In the genomic region with DNA sequence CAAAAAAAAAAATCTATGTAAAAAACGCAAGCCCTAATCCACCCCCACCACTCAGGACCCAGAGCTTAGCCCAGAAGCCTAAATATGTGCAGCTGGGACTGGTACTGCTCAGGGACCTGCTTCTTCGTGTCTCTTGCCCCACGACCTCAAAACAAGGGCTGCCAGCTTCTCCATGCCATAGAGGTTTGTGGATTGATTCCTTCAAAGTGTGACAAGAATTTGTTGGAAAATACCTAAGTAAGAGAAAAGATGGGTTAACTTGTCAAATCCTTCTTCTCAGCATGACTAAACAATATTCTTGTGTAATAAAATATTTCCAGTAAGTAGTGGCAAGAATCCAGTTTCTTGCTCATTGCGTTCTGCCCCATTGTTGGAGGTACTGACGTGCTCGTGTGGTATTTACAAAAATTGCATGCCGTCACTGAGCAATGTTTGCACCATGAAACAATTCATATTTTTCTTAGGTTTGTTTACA, we compare ENCODE assay signal across 19 cellular contexts. TPM values are rescaled to one million over a fixed set of nuclear protein-coding genes. Genes with fewer than 3 reads are reported as not detected.
DNase-seq lines count a peak whose midpoint lies in the region; ATAC-seq and TF ChIP-seq lines count a peak whose summit lies in the region.
"Had no signal": no experiment of that assay in that cellular context is flagged by ENCODE, and none has a peak within 500 bp of the region (broad histone marks: within the 10 kb centered on the region; RNA-seq: fewer than 3 reads in every experiment).

No MANE protein-coding gene starts in this region.

- H3K4me1 Mint-ChIP-seq in stimulated activated memory B cell treated with anti-CD40 and anti-IgM and Interleukin-4, amounts not matched to agents 10 μg/mL and 1 μg/mL and 100 μg/mL, for 72 hours = peaks cover 33% of the 10 kb centered on the region
- H3K4me1 Mint-ChIP-seq: activated CD4-positive, alpha-beta T cell treated with anti-CD3 and anti-CD28 coated beads, Interleukin-2, amount 10 ng/mL, durations not matched to agents 7 days and 5 days had no signal

- no peaks in the 10 kb centered on the region for H3K4me1 ChIP-seq in suprapubic skin

- WGBS in suprapubic skin = 67% methylated on average over 7 of the region's 7 CpGs

- no peak overlapping the region for H3K27ac ChIP-seq in suprapubic skin
- H3K27ac ChIP-seq: KMS-11 had no signal

- H3K36me3 ChIP-seq in suprapubic skin = no peaks in the 10 kb centered on the region

- peak overlapping the region; percentile 93 for H3K27ac Mint-ChIP-seq in stimulated activated memory B cell treated with anti-CD40 and anti-IgM and Interleukin-4, amounts not matched to agents 10 μg/mL and 1 μg/mL and 100 μg/mL, for 72 hours
- H3K27ac Mint-ChIP-seq: activated CD4-positive, alpha-beta T cell treated with anti-CD3 and anti-CD28 coated beads, Interleukin-2, amount 10 ng/mL, durations not matched to agents 7 days and 5 days had no signal

- peak; percentile 79 for DNase-seq in GM04503 (ENCODE audit: low read depth)
- peak; percentile 47 for DNase-seq in RPMI7951 (ENCODE audit: low read depth)
- peak; percentile 99 for DNase-seq in fibroblast of gingiva (ENCODE audit: low read depth)
- no peak for DNase-seq in NCI-H2029 (lab: John Stamatoyannopoulos, UW)
- no peak for DNase-seq in suprapubic skin (ENCODE audit: low spot score in 2 of 2)
- DNase-seq: activated CD4-positive, alpha-beta T cell treated with anti-CD3 and anti-CD28 coated beads, Interleukin-2, amount 10 ng/mL, durations not matched to agents 7 days and 5 days; activated effector memory CD4-positive, alpha-beta T cell treated with Interleukin-2 at 50 U/mL for 16 hours; DMS153; kidney glomerular epithelial cell; naive thymus-derived CD8-positive, alpha-beta T cell; NK-92 treated with Interleukin-12 subunit alpha and Interleukin-12 subunit beta, amount 100 ng/mL, for 24 hours; T-helper 1 cell had no signal

- no peak overlapping the region for H3K4me3 Mint-ChIP-seq in stimulated activated memory B cell treated with anti-CD40 and anti-IgM and Interleukin-4, amounts not matched to agents 10 μg/mL and 1 μg/mL and 100 μg/mL, for 72 hours
- H3K4me3 Mint-ChIP-seq: activated CD4-positive, alpha-beta T cell treated with anti-CD3 and anti-CD28 coated beads, Interleukin-2, amount 10 ng/mL, durations not matched to agents 7 days and 5 days; naive thymus-derived CD8-positive, alpha-beta T cell had no signal

- TF ChIP-seq CTCF in suprapubic skin (IDR thresholded peaks at IDR 0.05) = no peak

- no peak overlapping the region for H3K4me3 ChIP-seq in suprapubic skin
- H3K4me3 ChIP-seq: GM12878 had no signal

- TF ChIP-seq POLR2A in suprapubic skin (IDR thresholded peaks at IDR 0.05) = no peak

- H3K36me3 Mint-ChIP-seq in stimulated activated memory B cell treated with anti-CD40 and anti-IgM and Interleukin-4, amounts not matched to agents 10 μg/mL and 1 μg/mL and 100 μg/mL, for 72 hours = no peaks in the 10 kb centered on the region
- H3K36me3 Mint-ChIP-seq: naive thymus-derived CD8-positive, alpha-beta T cell had no signal

- H3K9me3 ChIP-seq in suprapubic skin = no peaks in the 10 kb centered on the region

- H3K9me3 Mint-ChIP-seq in stimulated activated memory B cell treated with anti-CD40 and anti-IgM and Interleukin-4, amounts not matched to agents 10 μg/mL and 1 μg/mL and 100 μg/mL, for 72 hours = no peaks in the 10 kb centered on the region
- H3K9me3 Mint-ChIP-seq: activated CD4-positive, alpha-beta T cell treated with anti-CD3 and anti-CD28 coated beads, Interleukin-2, amount 10 ng/mL, durations not matched to agents 7 days and 5 days; naive thymus-derived CD8-positive, alpha-beta T cell had no signal

- H3K27me3 Mint-ChIP-seq in stimulated activated memory B cell treated with anti-CD40 and anti-IgM and Interleukin-4, amounts not matched to agents 10 μg/mL and 1 μg/mL and 100 μg/mL, for 72 hours = no peaks in the 10 kb centered on the region

- H3K27me3 ChIP-seq in suprapubic skin = no peaks in the 10 kb centered on the region

- ATAC-seq in stimulated activated memory B cell treated with anti-CD40 and anti-IgM and Interleukin-4, amounts not matched to agents 10 μg/mL and 1 μg/mL and 100 μg/mL, for 72 hours = no peak
- ATAC-seq in GM18867 (IDR thresholded peaks at IDR 0.05; ENCODE audit: unreplicated experiment) = no peak
- ATAC-seq: GM12878; naive thymus-derived CD8-positive, alpha-beta T cell; sciatic nerve had no signal

- no peak for TF ChIP-seq EP300 in suprapubic skin (IDR thresholded peaks at IDR 0.05)

RNA-seq across cellular contexts. Expression of gene SCYGR1, which starts 0.8 kb away (rescaled TPM):
- total RNA-seq in RPMI7951 (2014; rRNA removed; shearing (Covaris generic)) = not detected in 2 replicates
- total RNA-seq in suprapubic skin = not detected
- total RNA-seq: activated CD4-positive, alpha-beta T cell treated with anti-CD3 and anti-CD28 coated beads, Interleukin-2, amount 10 ng/mL, durations not matched to agents 7 days and 5 days; cerebellum; GM12878; naive thymus-derived CD8-positive, alpha-beta T cell; sciatic nerve; temporal lobe had no signal

RNA-seq across cellular contexts. Expression of gene TM4SF20, which starts 9.5 kb away (rescaled TPM):
- not detected in 2 replicates for total RNA-seq in RPMI7951 (2014; rRNA removed; shearing (Covaris generic))
- under 1 TPM in 1 of 4 donors, not detected in 3; 0.42 TPM for total RNA-seq in suprapubic skin
- total RNA-seq: activated CD4-positive, alpha-beta T cell treated with anti-CD3 and anti-CD28 coated beads, Interleukin-2, amount 10 ng/mL, durations not matched to agents 7 days and 5 days; cerebellum; GM12878; naive thymus-derived CD8-positive, alpha-beta T cell; sciatic nerve; temporal lobe had no signal

Comparison
In these comparisons a context has a peak if more than half of its experiments do, and no peak if none do; other contexts are left out.
1. DNase-seq: peak in GM04503 (single experiment), RPMI7951 (single experiment) and fibroblast of gingiva (single experiment); none in NCI-H2029 (single experiment) and suprapubic skin (0 of 2).